Comparison of ENCODE assay signal across 25 cellular contexts in genomic region chr9:99335280-99335679, GRCh38.
"Had no signal": no experiment of that assay in that cellular context is flagged by ENCODE, and none has a peak within 500 bp of the region (broad histone marks: within the 10 kb centered on the region; RNA-seq: fewer than 3 reads in every experiment).

No MANE protein-coding gene starts in this region.

- H3K9me3 ChIP-seq: neutrophil, sigmoid colon, suprapubic skin, tibial nerve had no signal

- H3K4me3 Mint-ChIP-seq: activated CD4-positive, alpha-beta memory T cell treated with anti-CD3 and anti-CD28 coated beads for 36 hours; activated CD4-positive, alpha-beta T cell treated with anti-CD3 and anti-CD28 coated beads, Interleukin-2, amount 10 ng/mL, durations not matched to agents 24 days and 14 days; activated T-helper 1 cell treated with anti-CD3 and anti-CD28 coated beads, Interleukin-12 subunit alpha, Interleukin-12 subunit beta, Interleukin-2, Interleukin-4 antibody, amounts not matched to agents 30 ng/mL and 10 ng/mL and 1 ng/mL, durations not matched to agents 14 hours and 24 hours and 36 hours; nephron progenitor cell had no signal

- H3K4me1 Mint-ChIP-seq: nephron progenitor cell had no signal

- H3K27ac Mint-ChIP-seq: activated CD4-positive, alpha-beta memory T cell treated with anti-CD3 and anti-CD28 coated beads for 36 hours; activated CD4-positive, alpha-beta T cell treated with anti-CD3 and anti-CD28 coated beads, Interleukin-2, amount 10 ng/mL, durations not matched to agents 24 days and 14 days; activated T-helper 1 cell treated with anti-CD3 and anti-CD28 coated beads, Interleukin-12 subunit alpha, Interleukin-12 subunit beta, Interleukin-2, Interleukin-4 antibody, amounts not matched to agents 30 ng/mL and 10 ng/mL and 1 ng/mL, durations not matched to agents 14 hours and 24 hours and 36 hours; nephron progenitor cell had no signal

- H3K36me3 ChIP-seq: neutrophil, sigmoid colon, suprapubic skin, tibial nerve had no signal

- H3K27ac ChIP-seq: neutrophil, suprapubic skin, tibial nerve had no signal

- H3K4me3 ChIP-seq: sigmoid colon, suprapubic skin, tibial nerve had no signal

- H3K27me3 ChIP-seq: sigmoid colon, suprapubic skin, tibial nerve had no signal

- ATAC-seq: esophagus mucosa had no signal

- DNase-seq: activated CD4-positive, alpha-beta memory T cell treated with anti-CD3 and anti-CD28 coated beads for 36 hours; activated CD4-positive, alpha-beta T cell treated with anti-CD3 and anti-CD28 coated beads, Interleukin-2, amount 10 ng/mL, durations not matched to agents 24 days and 14 days; activated CD4-positive, CD25-positive, alpha-beta regulatory T cell treated with anti-CD3 and anti-CD28 coated beads, Interleukin-2, amount 50 U/mL, for 72 hours; activated CD8-positive, alpha-beta memory T cell treated with anti-CD3 and anti-CD28 coated beads, Interleukin-2, amount 50 U/mL, for 4 hours; activated gamma-delta T cell treated with Interleukin-2 at 50 U/mL for 16 hours; activated naive CD4-positive, alpha-beta T cell treated with anti-CD3 and anti-CD28 coated beads, Interleukin-2, amount 50 U/mL, for 16 hours; activated T-cell treated with anti-CD3 and anti-CD28 coated beads, Interleukin-2, amount 50 U/mL, for 1 hour; amniotic stem cell; cortex of kidney; hippocampal formation; left cardiac atrium; left ventricle myocardium superior; nephron progenitor cell; retina; sigmoid colon; small intestine; stimulated activated CD4-positive, alpha-beta T cell treated with anti-CD3 and anti-CD28 coated beads, Interleukin-4, amount 100 ng/mL, for 24 hours; stimulated activated CD8-positive, alpha-beta memory T cell treated with anti-CD3 and anti-CD28 coated beads, Interleukin-4, amount 100 ng/mL, for 48 hours; stimulated activated naive CD4-positive, alpha-beta T cell; T-helper 2 cell had no signal

- H3K9me3 Mint-ChIP-seq: activated CD4-positive, alpha-beta memory T cell treated with anti-CD3 and anti-CD28 coated beads for 36 hours; activated CD4-positive, alpha-beta T cell treated with anti-CD3 and anti-CD28 coated beads, Interleukin-2, amount 10 ng/mL, durations not matched to agents 24 days and 14 days; activated T-helper 1 cell treated with anti-CD3 and anti-CD28 coated beads, Interleukin-12 subunit alpha, Interleukin-12 subunit beta, Interleukin-2, Interleukin-4 antibody, amounts not matched to agents 30 ng/mL and 10 ng/mL and 1 ng/mL, durations not matched to agents 14 hours and 24 hours and 36 hours; nephron progenitor cell had no signal

- H3K36me3 Mint-ChIP-seq: activated CD4-positive, alpha-beta memory T cell treated with anti-CD3 and anti-CD28 coated beads for 36 hours had no signal

- H3K4me1 ChIP-seq: tibial nerve had no signal
